In the genomic region with DNA sequence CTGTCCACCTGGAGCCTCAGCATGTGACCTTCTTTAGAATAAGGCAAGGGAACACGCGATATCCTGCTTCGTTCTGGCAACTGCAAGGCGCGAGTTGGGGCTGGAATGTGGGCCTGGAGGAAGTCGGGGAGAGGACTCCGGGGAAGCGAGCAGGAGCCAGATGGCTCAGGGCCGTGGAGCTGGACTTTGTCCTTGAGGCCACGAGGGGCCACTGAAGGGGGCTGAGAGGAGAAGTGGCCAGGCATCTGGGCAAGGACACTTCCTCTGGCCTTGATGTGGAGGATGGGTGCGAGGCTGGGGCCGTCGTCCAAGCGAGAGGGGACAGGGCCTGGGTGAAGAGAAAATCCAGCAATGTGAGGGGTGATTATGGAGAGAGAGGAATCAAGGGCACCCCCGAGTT, we compare ENCODE assay signal across 1 cellular context.
TF ChIP-seq lines count a peak whose summit lies in the region.

No MANE protein-coding gene starts in this region.

TF ChIP-seq in SK-N-SH, 30 proteins besides CTCF, POLR2A, EP300 and RAD21:
- TF ChIP-seq, protein P1, sequence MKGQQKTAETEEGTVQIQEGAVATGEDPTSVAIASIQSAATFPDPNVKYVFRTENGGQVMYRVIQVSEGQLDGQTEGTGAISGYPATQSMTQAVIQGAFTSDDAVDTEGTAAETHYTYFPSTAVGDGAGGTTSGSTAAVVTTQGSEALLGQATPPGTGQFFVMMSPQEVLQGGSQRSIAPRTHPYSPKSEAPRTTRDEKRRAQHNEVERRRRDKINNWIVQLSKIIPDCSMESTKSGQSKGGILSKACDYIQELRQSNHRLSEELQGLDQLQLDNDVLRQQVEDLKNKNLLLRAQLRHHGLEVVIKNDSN (IDR thresholded peaks at IDR 0.05; ENCODE audit: borderline replicate concordance, low read depth), result no peak
- TF ChIP-seq RCOR1 (IDR thresholded peaks at IDR 0.05; ENCODE audit: low read length) (no peak), MXI1 (IDR thresholded peaks at IDR 0.05; ENCODE audit: low read depth, low read length) (no peak), POLR2AphosphoS5 (IDR thresholded peaks at IDR 0.05; ENCODE audit: low read depth, low read length) (no peak), GATA2 (CRISPR knock-in tag; IDR thresholded peaks at IDR 0.05) (no peak)
- TF ChIP-seq, protein P2, sequence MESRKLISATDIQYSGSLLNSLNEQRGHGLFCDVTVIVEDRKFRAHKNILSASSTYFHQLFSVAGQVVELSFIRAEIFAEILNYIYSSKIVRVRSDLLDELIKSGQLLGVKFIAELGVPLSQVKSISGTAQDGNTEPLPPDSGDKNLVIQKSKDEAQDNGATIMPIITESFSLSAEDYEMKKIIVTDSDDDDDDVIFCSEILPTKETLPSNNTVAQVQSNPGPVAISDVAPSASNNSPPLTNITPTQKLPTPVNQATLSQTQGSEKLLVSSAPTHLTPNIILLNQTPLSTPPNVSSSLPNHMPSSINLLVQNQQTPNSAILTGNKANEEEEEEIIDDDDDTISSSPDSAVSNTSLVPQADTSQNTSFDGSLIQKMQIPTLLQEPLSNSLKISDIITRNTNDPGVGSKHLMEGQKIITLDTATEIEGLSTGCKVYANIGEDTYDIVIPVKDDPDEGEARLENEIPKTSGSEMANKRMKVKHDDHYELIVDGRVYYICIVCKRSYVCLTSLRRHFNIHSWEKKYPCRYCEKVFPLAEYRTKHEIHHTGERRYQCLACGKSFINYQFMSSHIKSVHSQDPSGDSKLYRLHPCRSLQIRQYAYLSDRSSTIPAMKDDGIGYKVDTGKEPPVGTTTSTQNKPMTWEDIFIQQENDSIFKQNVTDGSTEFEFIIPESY (IDR thresholded peaks at IDR 0.05; ENCODE audit: borderline replicate concordance, low read depth), result no peak
